ENCODE assay signal across 8 cellular contexts in genomic region chr1:225426395-225427248, GRCh38. TPM values are rescaled to one million over a fixed set of nuclear protein-coding genes. Genes with fewer than 3 reads are reported as not detected.
DNase-seq lines count a peak whose midpoint lies in the region; ATAC-seq and TF ChIP-seq lines count a peak whose summit lies in the region.

No MANE protein-coding gene starts in this region.

- H3K4me3 ChIP-seq in GM08714 (ENCODE audit: low read length): peak overlapping the region; percentile 96
- H3K4me3 ChIP-seq in IMR-90 (ENCODE audit: insufficient read depth, low read depth, low read length): peak overlapping the region; percentile 93
- H3K4me3 ChIP-seq in effector memory CD4-positive, alpha-beta T cell (ENCODE audit: insufficient read depth, low read depth, low read length, poor library complexity, severe bottlenecking): peak overlapping the region; percentile 70
- peak overlapping the region; percentile 86 for H3K4me3 ChIP-seq in suprapubic skin

- H2BK120ac ChIP-seq in IMR-90 (ENCODE audit: low read depth, low read length): peak overlapping the region; percentile 18; the same call in 1 of the 2 replicates

- peak overlapping the region in 1 of 2 experiments; percentile 5; a peak in 1 of 4 replicates for H4K8ac ChIP-seq in IMR-90 (ENCODE audit: low read depth in 2 of 2, low read length in 2 of 2)

- H3K4ac ChIP-seq in IMR-90 (ENCODE audit: low read depth, low read length): peak overlapping the region; percentile 57

- TSS peak; percentile 23 for BruUV-seq in IMR-90 (replicated peaks; lab: Mats Ljungman, UMichigan)

- no peak for TF ChIP-seq RAD21 in IMR-90 (IDR thresholded peaks at IDR 0.05; ENCODE audit: low read length)

- peaks cover 16% of the 10 kb centered on the region for H3K4me1 ChIP-seq in IMR-90 (ENCODE audit: control insufficient read depth, insufficient read depth, low read length)
- H3K4me1 ChIP-seq in effector memory CD4-positive, alpha-beta T cell (ENCODE audit: control insufficient read depth, insufficient read depth, low read length, poor library complexity, severe bottlenecking): peaks cover 15% of the 10 kb centered on the region
- H3K4me1 ChIP-seq in suprapubic skin: peaks cover 37% of the 10 kb centered on the region

- peaks cover 18 to 49% of the 10 kb centered on the region in 2 experiments for H3K79me1 ChIP-seq in IMR-90 (ENCODE audit: low read depth in 1 of 2, low read length in 2 of 2)

- peak overlapping the region; percentile 66 for H3K27ac ChIP-seq in IMR-90 (ENCODE audit: insufficient read depth, low read length)
- H3K27ac ChIP-seq in VCaP: peak overlapping the region; percentile 91
- H3K27ac ChIP-seq in effector memory CD4-positive, alpha-beta T cell (ENCODE audit: insufficient read depth, low read length, poor library complexity, severe bottlenecking): peak overlapping the region; percentile 82
- peak overlapping the region; percentile 86 for H3K27ac ChIP-seq in suprapubic skin

- H4K91ac ChIP-seq in IMR-90 (ENCODE audit: insufficient read depth, low read depth, low read length): no peak overlapping the region

- CTCF ChIA-PET in IMR-90 (lab: Yijun Ruan, JAX): interaction anchor here (0.6 kb wide), 1 partner anchor 868 kb away, joined by 4 read pairs; no protein-coding TSS in a partner anchor

- DNase-seq in IMR-90 (peak; percentile 27), medulla oblongata (ENCODE audit: extremely low spot score) (peak; percentile 51), suprapubic skin (ENCODE audit: low spot score in 2 of 2) (no peak), globus pallidus (ENCODE audit: low spot score) (no peak)
- no peak for DNase-seq in effector memory CD4-positive, alpha-beta T cell

- H2AK9ac ChIP-seq in IMR-90 (replicated peaks; ENCODE audit: low read depth, low read length, poor library complexity): peak overlapping the region; percentile 84

- no peak overlapping the region for H2BK20ac ChIP-seq in IMR-90 (ENCODE audit: low read depth, low read length)

- WGBS in IMR-90 (ENCODE audit: extremely low coverage in 2 of 2, insufficient read length in 1 of 2), 2 experiments: 1% methylated on average over 27 of the region's 37 CpGs; no CpG with 5 or more reads in 1 of the 2 experiments
- 11% methylated on average over 31 of the region's 37 CpGs for WGBS in suprapubic skin

- H3K4me2 ChIP-seq in IMR-90 (ENCODE audit: low read depth, low read length): peak overlapping the region; percentile 80

- TF ChIP-seq CTCF in IMR-90 (conservative IDR thresholded peaks at IDR 0.05; ENCODE audit: low read depth, low read length) (no peak), VCaP (conservative IDR thresholded peaks at IDR 0.05) (no peak), suprapubic skin (IDR thresholded peaks at IDR 0.05) (no peak)

- peak overlapping the region; percentile 79 for H3K14ac ChIP-seq in IMR-90 (replicated peaks; ENCODE audit: low read depth, low read length)

- H2AK5ac ChIP-seq in IMR-90 (ENCODE audit: low read depth, low read length): peak overlapping the region; percentile 7; the same call in 1 of the 2 replicates

- H3K23ac ChIP-seq in IMR-90 (ENCODE audit: low read depth, low read length): peak overlapping the region; percentile 86

- H3K18ac ChIP-seq in IMR-90 (ENCODE audit: low read depth, low read length): no peak overlapping the region

- H2BK15ac ChIP-seq in IMR-90 (ENCODE audit: low read depth, low read length): no peak overlapping the region

- H3K27me3 ChIP-seq in IMR-90 (ENCODE audit: control insufficient read depth, insufficient read depth, low read length) (no peaks in the 10 kb centered on the region), suprapubic skin (no peaks in the 10 kb centered on the region)
- H3K27me3 ChIP-seq in effector memory CD4-positive, alpha-beta T cell (replicated peaks; ENCODE audit: control insufficient read depth, insufficient read depth, low read length, poor library complexity, severe bottlenecking): no peaks in the 10 kb centered on the region

- H3K9me1 ChIP-seq in IMR-90 (ENCODE audit: insufficient read depth, low read length): peaks cover 12% of the 10 kb centered on the region

- POLR2A ChIA-PET in IMR-90 (lab: Charles Lee; ENCODE audit: unreplicated experiment): no interaction called here

- H3K9me3 ChIP-seq in IMR-90 (ENCODE audit: control insufficient read depth, insufficient read depth, low read length) (no peaks in the 10 kb centered on the region), suprapubic skin (no peaks in the 10 kb centered on the region)
- H3K9me3 ChIP-seq in effector memory CD4-positive, alpha-beta T cell (ENCODE audit: control insufficient read depth, low read length): no peaks in the 10 kb centered on the region

- H4K5ac ChIP-seq in IMR-90 (ENCODE audit: low read depth, low read length): no peak overlapping the region

- H2AFZ ChIP-seq in IMR-90 (replicated peaks; ENCODE audit: low read length, poor library complexity): peak overlapping the region; percentile 95

- intact Hi-C loops in IMR-90 (cut with micrococcal nuclease): no loop called here

- no peak overlapping the region for H2BK5ac ChIP-seq in IMR-90 (ENCODE audit: low read depth, low read length, poor library complexity, severe bottlenecking)

- in situ Hi-C loops in IMR-90 (cut with MboI; ENCODE audit: low sequenced_read_pairs): no loop called here

- TF ChIP-seq POLR2A in IMR-90 (IDR thresholded peaks at IDR 0.05; ENCODE audit: low read depth, low read length) (no peak), suprapubic skin (IDR thresholded peaks at IDR 0.05) (no peak)

- no peak for ATAC-seq in IMR-90 (ENCODE audit: low read depth)
- ATAC-seq in GM18870 (IDR thresholded peaks at IDR 0.05; ENCODE audit: unreplicated experiment): no peak

- TF ChIP-seq EP300 in suprapubic skin (IDR thresholded peaks at IDR 0.05): no peak

- dilution Hi-C loops in IMR-90 (cut with HindIII; ENCODE audit: low sequenced_read_pairs, unreplicated experiment): no loop called here

- H3K56ac ChIP-seq in IMR-90 (ENCODE audit: extremely low read depth, insufficient read depth, low read length): peak overlapping the region; percentile 44; the same call in 1 of the 2 replicates

- no peaks in the 10 kb centered on the region for H3K36me3 ChIP-seq in IMR-90 (ENCODE audit: control insufficient read depth, insufficient read depth, low read length)
- peaks cover 7% of the 10 kb centered on the region for H3K36me3 ChIP-seq in effector memory CD4-positive, alpha-beta T cell (ENCODE audit: control insufficient read depth, insufficient read depth, low read length)
- H3K36me3 ChIP-seq in suprapubic skin: no peaks in the 10 kb centered on the region

- peak overlapping the region; percentile 70 for H3K9ac ChIP-seq in IMR-90 (ENCODE audit: low read depth, low read length)

- peaks cover 31% of the 10 kb centered on the region; the same call in 1 of the 2 replicates for H4K20me1 ChIP-seq in IMR-90 (ENCODE audit: insufficient read depth, low read length)

TF ChIP-seq in IMR-90, 13 proteins besides CTCF, POLR2A, EP300 and RAD21:
- TF ChIP-seq BHLHE40 (IDR thresholded peaks at IDR 0.05; ENCODE audit: low read depth, low read length): 0 out of 2 replicates have a peak, but pooled peaks have one; percentile 18
- TF ChIP-seq CEBPB (IDR thresholded peaks at IDR 0.05; ENCODE audit: low read depth, low read length): 0 out of 2 replicates have a peak, but pooled peaks have one; percentile 2
- TF ChIP-seq RCOR1 (IDR thresholded peaks at IDR 0.05; ENCODE audit: insufficient replicate concordance, low read length): no peak

RNA-seq across cellular contexts. Expression of gene LBR, which starts 1.2 kb away (rescaled TPM):
- total RNA-seq in IMR-90 (2012; rRNA removed) (21.3 and 37.5 TPM in 2 replicates), suprapubic skin (10 to 100 TPM; 18.5 to 57.2 (median 29.8) TPM)
- polyA plus RNA-seq in IMR-90 (2012; rRNA removed): 18.2 and 24.9 TPM in 2 replicates
- 5.2 and 5.4 TPM in 2 replicates for polyA plus RNA-seq in IMR-90 (2012; cell fraction: cytosol; rRNA removed)
- polyA plus RNA-seq in IMR-90 (2012; cell fraction: nucleus; rRNA removed; ENCODE audit: low replicate concordance): 9.9 and 32.7 TPM in 2 replicates

Comparison
In these comparisons a context has a peak if more than half of its experiments do, and no peak if none do; other contexts are left out.
1. DNase-seq: peak in IMR-90 (single experiment) and medulla oblongata (single experiment); none in effector memory CD4-positive, alpha-beta T cell (0 of 3), suprapubic skin (0 of 2) and globus pallidus (single experiment).
2. Peak in every context shown above with its lines, with median percentiles within 50 percentile points of each other: H3K4me3 ChIP-seq and H3K27ac ChIP-seq.